8 cellular contexts compared by ENCODE assay signal in genomic region chr10:67764012-67764822, GRCh38.
A peak's percentile ranks its signal among the peaks of the same experiment; 100 is the strongest.
DNase-seq lines count a peak whose midpoint lies in the region; TF ChIP-seq lines count a peak whose summit lies in the region.

No MANE protein-coding gene starts in this region.

- H3K27ac Mint-ChIP-seq in H9 (peak overlapping the region; percentile 89 to 98 (median 95); a peak in 6 of 7 replicates), nephron progenitor cell (peak overlapping the region; percentile 98)
- H3K27ac Mint-ChIP-seq in stimulated activated naive CD8-positive, alpha-beta T cell treated with anti-CD3 and anti-CD28 coated beads, Interleukin-15, Interleukin-2, amounts not matched to agents 100 ng/mL and 50 ng/mL, for 24 hours = peak overlapping the region; percentile 98

- no peak overlapping the region for H2AK5ac ChIP-seq in H9 (ENCODE audit: insufficient read length, low read length)

- H3K27me3 ChIP-seq in H9 (ENCODE audit: insufficient read depth, low read length) = peaks cover 2% of the 10 kb centered on the region; the same call in 1 of the 2 replicates

- H2BK20ac ChIP-seq in H9 (ENCODE audit: low read depth, low read length, poor library complexity, severe bottlenecking) = no peak overlapping the region

- peak overlapping the region; percentile 74 for H2AFZ ChIP-seq in H9 (ENCODE audit: low read length)

- DNase-seq in EH (ENCODE audit: low read depth) = peak; percentile 91
- peak; percentile 92 for DNase-seq in H9
- DNase-seq in M059J (ENCODE audit: low read depth) = peak; percentile 88
- peak; percentile 63 for DNase-seq in activated gamma-delta T cell (lab: John Stamatoyannopoulos, UW)
- DNase-seq in fibroblast of villous mesenchyme (ENCODE audit: low read depth) = peak; percentile 94
- DNase-seq in nephron progenitor cell = peak; percentile 94

- no peak overlapping the region for H2BK120ac ChIP-seq in H9 (ENCODE audit: low read depth, low read length, poor library complexity, severe bottlenecking)

- H4K20me1 ChIP-seq in H9 (ENCODE audit: control insufficient read depth, insufficient read depth, insufficient read length) = no peaks in the 10 kb centered on the region

- H2BK5ac ChIP-seq in H9 (ENCODE audit: insufficient read length, low read length) = no peak overlapping the region

- TF ChIP-seq POLR2A in Raji (IDR thresholded peaks at IDR 0.05; ENCODE audit: insufficient read depth, low read depth, low read length) = peak; percentile 59; the same call in 1 of the 2 replicates

- H3K4me3 Mint-ChIP-seq in H9 (peak overlapping the region; percentile 93 to 94), nephron progenitor cell (peak overlapping the region; percentile 95)
- peak overlapping the region; percentile 87 for H3K4me3 Mint-ChIP-seq in stimulated activated naive CD8-positive, alpha-beta T cell treated with anti-CD3 and anti-CD28 coated beads, Interleukin-15, Interleukin-2, amounts not matched to agents 100 ng/mL and 50 ng/mL, for 24 hours

- H3K9me3 Mint-ChIP-seq in H9 = peaks cover 0 to 2% of the 10 kb centered on the region in 2 experiments; a peak in 3 of 5 replicates
- H3K9me3 Mint-ChIP-seq in nephron progenitor cell = peaks cover 22% of the 10 kb centered on the region
- no peaks in the 10 kb centered on the region for H3K9me3 Mint-ChIP-seq in stimulated activated naive CD8-positive, alpha-beta T cell treated with anti-CD3 and anti-CD28 coated beads, Interleukin-15, Interleukin-2, amounts not matched to agents 100 ng/mL and 50 ng/mL, for 24 hours

- no peaks in the 10 kb centered on the region for H3K79me1 ChIP-seq in H9 (ENCODE audit: insufficient read depth, low read depth, low read length, poor library complexity, severe bottlenecking)

- TF ChIP-seq CTCF in H9 (conservative IDR thresholded peaks at IDR 0.05) = no peak
- no peak for TF ChIP-seq CTCF in fibroblast of villous mesenchyme (IDR thresholded peaks at IDR 0.05; ENCODE audit: insufficient read depth, low read depth, low read length)
- no peak for TF ChIP-seq CTCF in nephron progenitor cell (IDR thresholded peaks at IDR 0.05)

- peaks cover 3% of the 10 kb centered on the region; the same call in 1 of the 2 replicates for H3K4me1 ChIP-seq in H9 (ENCODE audit: insufficient read depth, low read length)

- WGBS in H9 (ENCODE audit: extremely low coverage, insufficient read length, low lambda C conversion rate) = no CpG with 5 or more reads among the region's 56 CpGs

- H4K91ac ChIP-seq in H9 (ENCODE audit: insufficient read length, low read depth, low read length) = no peak overlapping the region

- H3K56ac ChIP-seq in H9 (ENCODE audit: insufficient read length, low read depth, low read length) = no peak overlapping the region

- H3K4me1 Mint-ChIP-seq in H9 (peaks cover 0 to 6% of the 10 kb centered on the region in 2 experiments; a peak in 1 of 4 replicates), nephron progenitor cell (no peaks in the 10 kb centered on the region)
- H3K4me1 Mint-ChIP-seq in stimulated activated naive CD8-positive, alpha-beta T cell treated with anti-CD3 and anti-CD28 coated beads, Interleukin-15, Interleukin-2, amounts not matched to agents 100 ng/mL and 50 ng/mL, for 24 hours (ENCODE audit: low read depth) = peaks cover 19% of the 10 kb centered on the region

- H2BK15ac ChIP-seq in H9 (ENCODE audit: low read depth, low read length) = no peak overlapping the region

- no peak overlapping the region for H4K8ac ChIP-seq in H9 (replicated peaks; ENCODE audit: insufficient read length, low read depth, low read length)

- no peak overlapping the region; the same call in 1 of the 2 replicates for H3K4ac ChIP-seq in H9 (ENCODE audit: low read depth, low read length)

- H3K23ac ChIP-seq in H9 (ENCODE audit: insufficient read length, low read depth, low read length) = no peak overlapping the region

- H3K79me2 ChIP-seq in H9 (ENCODE audit: insufficient read depth, low read length) = no peaks in the 10 kb centered on the region

- no peak overlapping the region for H4K5ac ChIP-seq in H9 (ENCODE audit: insufficient read length, low read depth, low read length)

- peak overlapping the region; percentile 92 for H3K4me3 ChIP-seq in fibroblast of villous mesenchyme (ENCODE audit: low read depth, low read length)

- H2BK12ac ChIP-seq in H9 (ENCODE audit: insufficient read length, low read depth, low read length) = no peak overlapping the region

- H3K4me2 ChIP-seq in H9 (ENCODE audit: insufficient read depth, insufficient read length, low read length) = peak overlapping the region; percentile 68

- peak overlapping the region; percentile 92; the same call in 1 of the 2 replicates for H3K14ac ChIP-seq in H9 (ENCODE audit: insufficient read depth, low read length)

- no peak overlapping the region for H3K27ac ChIP-seq in H9 (ENCODE audit: insufficient read length, low read depth, low read length)

- H3K36me3 Mint-ChIP-seq in H9 (ENCODE audit: insufficient read depth in 1 of 3, low read depth in 3 of 3) (no peaks in the 10 kb centered on the region; a peak in 1 of 7 replicates), nephron progenitor cell (ENCODE audit: low read depth) (no peaks in the 10 kb centered on the region)
- H3K36me3 Mint-ChIP-seq in stimulated activated naive CD8-positive, alpha-beta T cell treated with anti-CD3 and anti-CD28 coated beads, Interleukin-15, Interleukin-2, amounts not matched to agents 100 ng/mL and 50 ng/mL, for 24 hours (ENCODE audit: low read depth) = peaks cover 7% of the 10 kb centered on the region

- peak overlapping the region; percentile 88 for H3K18ac ChIP-seq in H9 (ENCODE audit: insufficient read length, low read depth, low read length)

- no peaks in the 10 kb centered on the region for H3K23me2 ChIP-seq in H9 (ENCODE audit: insufficient read length, low read depth, low read length, poor library complexity, severe bottlenecking)

- no peak overlapping the region for H3T11ph ChIP-seq in H9 (ENCODE audit: low read length)

- H3K9ac ChIP-seq in H9 (ENCODE audit: extremely low read depth, insufficient read length, low read length) = peak overlapping the region; percentile 90

- peaks cover 6% of the 10 kb centered on the region; the same call in 1 of the 2 replicates for H3K27me3 Mint-ChIP-seq in H9 (ENCODE audit: low read depth)
- H3K27me3 Mint-ChIP-seq in nephron progenitor cell (ENCODE audit: low read depth, poor library complexity) = peaks cover 18% of the 10 kb centered on the region
- H3K27me3 Mint-ChIP-seq in stimulated activated naive CD8-positive, alpha-beta T cell treated with anti-CD3 and anti-CD28 coated beads, Interleukin-15, Interleukin-2, amounts not matched to agents 100 ng/mL and 50 ng/mL, for 24 hours = peaks cover 4% of the 10 kb centered on the region

- no peaks in the 10 kb centered on the region for H3K9me3 ChIP-seq in H9 (ENCODE audit: control insufficient read depth, low read depth, low read length)
